Comparison of ENCODE assay signal across 13 cellular contexts in the genomic region with DNA sequence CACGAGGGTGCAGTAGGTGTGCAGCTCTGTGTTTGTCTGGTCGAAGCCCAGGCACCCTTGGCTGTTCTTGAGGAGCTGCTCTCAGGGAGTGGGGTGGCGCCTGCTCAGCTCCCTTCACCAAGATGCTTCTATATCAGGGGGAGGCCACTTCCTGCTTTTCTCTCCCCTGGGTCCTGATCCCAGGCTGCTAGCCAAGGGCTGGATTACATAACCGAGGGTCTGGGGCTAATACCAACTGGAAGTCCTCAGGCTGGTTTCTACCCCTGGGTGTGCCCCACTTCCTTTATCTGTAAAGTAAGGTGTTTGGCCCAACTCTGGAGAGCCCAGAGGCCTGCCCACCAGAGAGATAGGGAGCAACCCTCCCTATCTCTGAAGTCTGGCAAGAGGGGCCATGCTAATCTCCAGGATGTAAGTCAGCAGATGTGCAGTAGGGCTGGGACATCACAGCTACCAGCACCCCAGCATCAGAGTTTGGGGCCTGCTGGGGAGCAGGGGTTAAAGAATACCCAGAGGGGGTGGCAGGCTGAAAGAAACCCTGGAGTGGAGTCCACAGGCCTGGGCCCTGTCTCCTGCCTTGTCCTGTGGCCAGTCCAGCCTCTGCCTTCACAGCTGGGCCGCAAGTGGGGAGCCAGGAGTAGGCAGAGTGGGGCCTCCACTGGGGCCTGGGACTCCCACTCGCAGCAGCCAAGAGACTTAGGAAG. TPM values are rescaled to one million over a fixed set of nuclear protein-coding genes. Genes with fewer than 3 reads are reported as not detected.
DNase-seq lines count a peak whose midpoint lies in the region; ATAC-seq and TF ChIP-seq lines count a peak whose summit lies in the region.
"Had no signal": no experiment of that assay in that cellular context is flagged by ENCODE, and none has a peak within 500 bp of the region (broad histone marks: within the 10 kb centered on the region; RNA-seq: fewer than 3 reads in every experiment).

No MANE protein-coding gene starts in this region.

- H3K4me1 ChIP-seq in liver (ENCODE audit: control insufficient read depth in 4 of 4, insufficient read depth in 4 of 4, low read length in 3 of 4) (peaks cover 18 to 53% (median 45%) of the 10 kb centered on the region in 4 donors), thyroid gland (peaks cover 49 to 57% of the 10 kb centered on the region in 2 donors)

- H3K27ac ChIP-seq in liver (ENCODE audit: low read depth in 1 of 2, low read length in 2 of 2) (peak overlapping the region; percentile 26 to 42), thyroid gland (peak overlapping the region; percentile 84 to 90 (median 88))
- H3K27ac ChIP-seq: epithelial cell of prostate, PC-9 had no signal

- H3K4me3 ChIP-seq in liver (ENCODE audit: low read depth in 1 of 3, low read length in 3 of 3) (no peak overlapping the region), thyroid gland (replicated peaks in 1 of 3) (no peak overlapping the region)
- H3K4me3 ChIP-seq: PC-9 had no signal

- peaks cover 6 to 16% (median 15%) of the 10 kb centered on the region in 4 donors for H3K36me3 ChIP-seq in liver (ENCODE audit: control insufficient read depth in 4 of 4, insufficient read depth in 3 of 4, low read depth in 1 of 4, low read length in 3 of 4)
- peaks cover 12 to 16% of the 10 kb centered on the region in 2 donors for H3K36me3 ChIP-seq in thyroid gland

- no peak for ATAC-seq in GM18870 (IDR thresholded peaks at IDR 0.05; ENCODE audit: unreplicated experiment)
- ATAC-seq: activated naive CD8-positive, alpha-beta T cell treated with anti-CD3 and anti-CD28 coated beads, Interleukin-2, amount 50 U/mL, for 24 hours had no signal

- TF ChIP-seq POLR2A in thyroid gland (IDR thresholded peaks at IDR 0.05): no peak

- no peaks in the 10 kb centered on the region for H3K9me3 ChIP-seq in liver (ENCODE audit: control insufficient read depth in 4 of 4, low read length in 3 of 4)
- H3K9me3 ChIP-seq in thyroid gland: no peaks in the 10 kb centered on the region

- 58% methylated on average over 6 of the region's 6 CpGs for WGBS in liver
- WGBS in thyroid gland, 2 donors: 36 to 45% methylated on average over 5 to 6 of the region's 6 CpGs

- no peak overlapping the region for H3K9ac ChIP-seq in liver (ENCODE audit: low read depth in 1 of 2, low read length in 2 of 2)

- intact Hi-C loops in thyroid gland (cut with DNase I): no loop called here

- no peak for TF ChIP-seq CTCF in liver (IDR thresholded peaks at IDR 0.05; ENCODE audit: low read depth, low read length, missing input control)
- no peak for TF ChIP-seq CTCF in thyroid gland (IDR thresholded peaks at IDR 0.05)

- DNase-seq in NCI-H1105 treated with DMSO at 0.1 percent for 48 hours (lab: John Stamatoyannopoulos, UW) (peak; percentile 11), NCI-H1105 (lab: John Stamatoyannopoulos, UW) (no peak), amniotic epithelial cell (ENCODE audit: low read depth) (peak; percentile 34), thyroid gland (peak; percentile 48 to 52), H4 (ENCODE audit: low spot score) (no peak), NK-92 (lab: John Stamatoyannopoulos, UW; ENCODE audit: unreplicated experiment) (no peak)
- DNase-seq: activated CD4-positive, alpha-beta T cell treated with anti-CD3 and anti-CD28 coated beads for 1 hour; activated naive CD8-positive, alpha-beta T cell treated with anti-CD3 and anti-CD28 coated beads, Interleukin-2, amount 50 U/mL, for 24 hours; PC-9; stimulated activated CD4-positive, alpha-beta T cell treated with anti-CD3 and anti-CD28 coated beads, Interleukin-15, amount 100 ng/mL, for 24 hours had no signal

- no peak for TF ChIP-seq RAD21 in liver (IDR thresholded peaks at IDR 0.05)

- H3K27me3 ChIP-seq in liver (ENCODE audit: control insufficient read depth in 4 of 4, insufficient read depth in 4 of 4, low read length in 3 of 4): no peaks in the 10 kb centered on the region
- H3K27me3 ChIP-seq in thyroid gland: no peaks in the 10 kb centered on the region

TF ChIP-seq in liver, 16 proteins besides CTCF, POLR2A, EP300 and RAD21:
- peak; percentile 39 for TF ChIP-seq NR2F2 (IDR thresholded peaks at IDR 0.05)
- TF ChIP-seq FOXA1 (IDR thresholded peaks at IDR 0.05): no peak

RNA-seq across cellular contexts. Expression of gene SELENBP1, which starts 2.1 kb away (rescaled TPM):
- total RNA-seq in liver (100 to 1,000 TPM; 152 to 387 TPM), thyroid gland (100 to 1,000 TPM; 151 to 513 (median 310) TPM)
- polyA plus RNA-seq in liver: 100 to 1,000 TPM; 141 to 209 TPM
- 3.3 and 5.8 TPM in 2 replicates for total RNA-seq in H4 (2014; rRNA removed; shearing (Covaris generic))

RNA-seq across cellular contexts. Expression of gene RFX5, which starts 23.3 kb away (rescaled TPM):
- total RNA-seq in liver: 10 to 100 TPM; 15.6 to 17.5 TPM
- 1 to 10 TPM; 5.2 to 6.5 TPM for polyA plus RNA-seq in liver
- 10 to 100 TPM; 36.0 to 69.9 (median 58.4) TPM for total RNA-seq in thyroid gland
- 49.6 and 49.7 TPM in 2 replicates for total RNA-seq in H4 (2014; rRNA removed; shearing (Covaris generic))

RNA-seq across cellular contexts. Expression of gene PSMB4, which starts 29.0 kb away (rescaled TPM):
- total RNA-seq in liver: 100 to 1,000 TPM; 130 to 212 TPM
- 100 to 1,000 TPM; 191 to 228 TPM for polyA plus RNA-seq in liver
- 100 to 1,000 TPM; 154 to 283 (median 226) TPM for total RNA-seq in thyroid gland
- 726 and 740 TPM in 2 replicates for total RNA-seq in H4 (2014; rRNA removed; shearing (Covaris generic))

RNA-seq across cellular contexts. Expression of gene PI4KB, which starts 43.1 kb away (rescaled TPM):
- total RNA-seq in liver (10 to 100 TPM; 24.2 to 27.1 TPM), thyroid gland (100 to 1,000 TPM in 3 of 4 donors, 10 to 100 TPM in 1; 93.1 to 110 (median 107) TPM)
- polyA plus RNA-seq in liver: 10 to 100 TPM; 14.2 to 14.3 TPM
- total RNA-seq in H4 (2014; rRNA removed; shearing (Covaris generic)): 19.7 and 21.2 TPM in 2 replicates

Comparison
In these comparisons a context has a peak if more than half of its experiments do, and no peak if none do; other contexts are left out.
1. DNase-seq: peak in NCI-H1105 treated with DMSO at 0.1 percent for 48 hours (single experiment), amniotic epithelial cell (single experiment) and thyroid gland (2 of 2); none in NCI-H1105 (single experiment), H4 (single experiment) and NK-92 (single experiment).
2. RNA of gene SELENBP1, which starts 2.1 kb away (total RNA-seq): 152 to 387 TPM in liver and 151 to 513 TPM in thyroid gland; 3.3 to 5.8 TPM in H4; every median in the first group is over 10 times any median in the second.